In genomic region chr5:173143567-173143966, GRCh38 we compare ENCODE assay signal across 13 cellular contexts. TPM values are rescaled to one million over a fixed set of nuclear protein-coding genes. Genes with fewer than 3 reads are reported as not detected.
A peak's percentile ranks its signal among the peaks of the same experiment; 100 is the strongest.
DNase-seq lines count a peak whose midpoint lies in the region; ATAC-seq, FAIRE-seq and TF ChIP-seq lines count a peak whose summit lies in the region.
"Had no signal": no experiment of that assay in that cellular context is flagged by ENCODE, and none has a peak within 500 bp of the region (broad histone marks: within the 10 kb centered on the region; RNA-seq: fewer than 3 reads in every experiment).

No MANE protein-coding gene starts in this region.

- TF ChIP-seq POLR2A in HepG2 (IDR thresholded peaks at IDR 0.05; ENCODE audit: insufficient read depth in 1 of 2, low read depth in 2 of 2, low read length in 2 of 2), result no peak

- H2AFZ ChIP-seq in OCI-LY1 (ENCODE audit: low read length), result peak overlapping the region; percentile 91; the same call in 1 of the 2 replicates
- no peak overlapping the region for H2AFZ ChIP-seq in HepG2 (ENCODE audit: low read length)

- H3K4me1 ChIP-seq in OCI-LY1 (ENCODE audit: insufficient read depth, low read length, severe bottlenecking) (peaks cover 13% of the 10 kb centered on the region), HepG2 (ENCODE audit: insufficient read depth, low read length) (peaks cover 26% of the 10 kb centered on the region)

- POLR2A ChIA-PET in HepG2 (lab: Yijun Ruan, JAX), result no interaction called here

- no peak overlapping the region for H3K4me2 ChIP-seq in OCI-LY1 (ENCODE audit: low read length)
- H3K4me2 ChIP-seq in HepG2 (ENCODE audit: low read depth, low read length), result no peak overlapping the region

- TF ChIP-seq EP300 in HepG2 (IDR thresholded peaks at IDR 0.05; ENCODE audit: low read depth in 2 of 2, low read length in 2 of 2) (no peak), HepG2 (CRISPR knock-in tag; IDR thresholded peaks at IDR 0.05; ENCODE audit: borderline replicate concordance) (no peak)

- H3K9me3 ChIP-seq in OCI-LY1 (ENCODE audit: low read length) (no peaks in the 10 kb centered on the region), HepG2 (ENCODE audit: low read length) (no peaks in the 10 kb centered on the region)
- H3K9me3 ChIP-seq: tibial nerve had no signal

- H3K79me2 ChIP-seq in OCI-LY1 (ENCODE audit: insufficient read depth, low read length), result no peaks in the 10 kb centered on the region
- H3K79me2 ChIP-seq in HepG2 (ENCODE audit: insufficient read depth, low read length), result peaks cover 2% of the 10 kb centered on the region

- BruUV-seq in HepG2 (replicated peaks; lab: Mats Ljungman, UMichigan), result no TSS peak

- peak overlapping the region; percentile 97 to 99 for H3K4me3 Mint-ChIP-seq in effector memory CD8-positive, alpha-beta T cell
- peak overlapping the region; percentile 99 for H3K4me3 Mint-ChIP-seq in neural crest cell

- no peaks in the 10 kb centered on the region for H3K27me3 Mint-ChIP-seq in effector memory CD8-positive, alpha-beta T cell
- peaks cover 5% of the 10 kb centered on the region for H3K27me3 Mint-ChIP-seq in neural crest cell (ENCODE audit: low read depth)
- H3K27me3 Mint-ChIP-seq: activated CD4-positive, alpha-beta memory T cell treated with anti-CD3 and anti-CD28 coated beads for 36 hours; stimulated activated memory B cell treated with anti-CD40 and anti-IgM and Interleukin-4, amounts not matched to agents 10 μg/mL and 1 μg/mL and 100 μg/mL, for 72 hours had no signal

- H3K36me3 Mint-ChIP-seq in effector memory CD8-positive, alpha-beta T cell (ENCODE audit: insufficient read depth), result peaks cover 26% of the 10 kb centered on the region
- H3K36me3 Mint-ChIP-seq in neural crest cell (ENCODE audit: low read depth), result peaks cover 3% of the 10 kb centered on the region

- DNase-seq in GM06990 (ENCODE audit: extremely low read depth, insufficient read length) (peak; percentile 12), neural crest cell (ENCODE audit: low read depth, low spot score) (no peak), HepG2 (ENCODE audit: low spot score) (no peak), anterior cingulate cortex (lab: John Stamatoyannopoulos, UW) (no peak), NCI-H2227 treated with DMSO at 0.1 percent for 48 hours (lab: John Stamatoyannopoulos, UW) (no peak)
- no peak for DNase-seq in effector memory CD8-positive, alpha-beta T cell

- H3K36me3 ChIP-seq in GM06990 (ENCODE audit: control insufficient read depth, insufficient read depth, low read length), result peaks cover 3% of the 10 kb centered on the region; the same call in 1 of the 2 replicates
- peaks cover 28% of the 10 kb centered on the region for H3K36me3 ChIP-seq in OCI-LY1 (ENCODE audit: insufficient read depth, low read length)
- H3K36me3 ChIP-seq in HepG2 (replicated peaks in 1 of 2; ENCODE audit: control insufficient read depth in 1 of 2, insufficient read depth in 2 of 2, low read length in 2 of 2), result peaks cover 0 to 5% of the 10 kb centered on the region in 2 experiments; a peak in 2 of 5 replicates

- peak overlapping the region in 1 of 2 donors; percentile 20 for H3K27ac Mint-ChIP-seq in effector memory CD8-positive, alpha-beta T cell
- no peak overlapping the region for H3K27ac Mint-ChIP-seq in neural crest cell (ENCODE audit: unreplicated experiment)

- WGBS in HepG2 (ENCODE audit: low lambda C conversion rate), result 88% methylated on average over 8 of the region's 8 CpGs

- CTCF ChIA-PET in HepG2 (lab: Yijun Ruan, JAX; ENCODE audit: low intra/inter-chr PET ratio, low total read pairs), result interaction anchor here (2.0 kb wide), 1 partner anchor 165 kb away, joined by 9 read pairs; no protein-coding TSS in a partner anchor

- H3K4me3 ChIP-seq in GM06990 (replicated peaks; ENCODE audit: low read depth, low read length), result no peak overlapping the region
- H3K4me3 ChIP-seq in OCI-LY1 (ENCODE audit: low read depth, low read length, poor library complexity, severe bottlenecking), result no peak overlapping the region
- H3K4me3 ChIP-seq in HepG2 (replicated peaks in 1 of 3; ENCODE audit: insufficient read depth in 1 of 3, low read depth in 2 of 3, low read length in 3 of 3), result no peak overlapping the region

- H4K20me1 ChIP-seq in OCI-LY1 (ENCODE audit: insufficient read depth, low read length) (no peaks in the 10 kb centered on the region), HepG2 (ENCODE audit: insufficient read depth, low read length) (no peaks in the 10 kb centered on the region)

- H3K27me3 ChIP-seq in GM06990 (replicated peaks; ENCODE audit: control insufficient read depth, insufficient read depth, low read length) (no peaks in the 10 kb centered on the region), OCI-LY1 (ENCODE audit: insufficient read depth, low read length) (no peaks in the 10 kb centered on the region), HepG2 (ENCODE audit: control insufficient read depth in 1 of 2, insufficient read depth in 2 of 2, low read length in 2 of 2) (no peaks in the 10 kb centered on the region; a peak in 1 of 5 replicates)
- H3K27me3 ChIP-seq: tibial nerve had no signal

- no peaks in the 10 kb centered on the region for H3K9me2 ChIP-seq in OCI-LY1 (ENCODE audit: low read depth, low read length)

- no peak for FAIRE-seq in HepG2 (lab: Jason Lieb, UNC)
- FAIRE-seq: D721Med had no signal

- no peaks in the 10 kb centered on the region for H3K9me3 Mint-ChIP-seq in effector memory CD8-positive, alpha-beta T cell
- H3K9me3 Mint-ChIP-seq in neural crest cell, result no peaks in the 10 kb centered on the region
- H3K9me3 Mint-ChIP-seq: activated CD4-positive, alpha-beta memory T cell treated with anti-CD3 and anti-CD28 coated beads for 36 hours; naive thymus-derived CD8-positive, alpha-beta T cell; stimulated activated memory B cell treated with anti-CD40 and anti-IgM and Interleukin-4, amounts not matched to agents 10 μg/mL and 1 μg/mL and 100 μg/mL, for 72 hours had no signal

- intact Hi-C loops in HepG2 (cut with micrococcal nuclease; ENCODE audit: unreplicated experiment), result loop anchor here (10.0 kb wide), 1 partner anchor 429 kb away; no protein-coding TSS in a partner anchor

- H3K27ac ChIP-seq in OCI-LY1 (ENCODE audit: low read depth, low read length, poor library complexity, severe bottlenecking), result no peak overlapping the region
- H3K27ac ChIP-seq in HepG2 (ENCODE audit: extremely low read length, insufficient read depth, low read length), result no peak overlapping the region

- in situ Hi-C loops in HepG2 (cut with HindIII; ENCODE audit: extremely low pct_ligation_motif_present, low pct_unique_long_range_greater_than_20kb), result loop anchor here (5.0 to 25.0 kb wide), 2 partner anchors 161 to 431 kb away; partner anchors contain the start of gene ATP6V0E1

- no peak for ATAC-seq in effector memory CD8-positive, alpha-beta T cell (replicated peaks)
- ATAC-seq in HepG2, result no peak
- ATAC-seq in HG02938 (IDR thresholded peaks at IDR 0.05; ENCODE audit: unreplicated experiment), result no peak

- H3F3A ChIP-seq in OCI-LY1 (ENCODE audit: insufficient read depth, low read length), result no peaks in the 10 kb centered on the region

- TF ChIP-seq CTCF in GM06990 (IDR thresholded peaks at IDR 0.05; ENCODE audit: insufficient read depth, low read length, poor library complexity, severe bottlenecking) (no peak), OCI-LY1 (IDR thresholded peaks at IDR 0.05; ENCODE audit: low read length) (no peak), neural crest cell (conservative IDR thresholded peaks at IDR 0.05) (no peak), HepG2 (CRISPR knock-in tag; IDR thresholded peaks at IDR 0.05) (no peak)

- H3K9ac ChIP-seq in OCI-LY1 (ENCODE audit: low read length) (no peak overlapping the region), HepG2 (ENCODE audit: insufficient read depth, low read depth, low read length) (no peak overlapping the region)

- no peak for TF ChIP-seq RAD21 in HepG2 (CRISPR knock-in tag; IDR thresholded peaks at IDR 0.05)

- peaks cover 6 to 14% of the 10 kb centered on the region in 2 donors for H3K4me1 Mint-ChIP-seq in effector memory CD8-positive, alpha-beta T cell (ENCODE audit: low read depth in 2 of 2)
- peaks cover 14% of the 10 kb centered on the region for H3K4me1 Mint-ChIP-seq in neural crest cell
- H3K4me1 Mint-ChIP-seq: stimulated activated memory B cell treated with anti-CD40 and anti-IgM and Interleukin-4, amounts not matched to agents 10 μg/mL and 1 μg/mL and 100 μg/mL, for 72 hours had no signal

TF ChIP-seq in HepG2, 621 proteins besides CTCF, POLR2A, EP300 and RAD21 (continues in another document):
- no peak for TF ChIP-seq ZIK1 (CRISPR knock-in tag; IDR thresholded peaks at IDR 0.05; ENCODE audit: borderline replicate concordance, low read depth)

RNA-seq across cellular contexts. Expression of gene BNIP1, which starts 0.8 kb away (rescaled TPM):
- total RNA-seq in neural crest cell, result 14.2 and 14.6 TPM in 2 replicates
- 16.9 and 20.6 TPM in 2 replicates for total RNA-seq in HepG2 (2016; rRNA removed; fragmentation: Illumina TruSeq; extraction: Trizol)
- 14.5 and 15.0 TPM in 2 replicates for total RNA-seq in HepG2 (2016; cell fraction: cytosol; rRNA removed; fragmentation: Illumina TruSeq; extraction: Trizol; ENCODE audit: low read depth)
- 16.1 and 18.2 TPM in 2 replicates for total RNA-seq in HepG2 (2016; cell fraction: insoluble cytoplasmic fraction; rRNA removed; fragmentation: Illumina TruSeq; extraction: Trizol)
- 13.7 and 13.8 TPM in 2 replicates for total RNA-seq in HepG2 (2016; cell fraction: membrane; rRNA removed; fragmentation: Illumina TruSeq; extraction: Trizol)
- total RNA-seq in HepG2 (2016; cell fraction: nucleus; rRNA removed; fragmentation: Illumina TruSeq; extraction: Trizol), result 7.5 and 9.4 TPM in 2 replicates
- polyA plus RNA-seq in HepG2 (2011; rRNA removed), result 10.0 and 13.2 TPM in 2 replicates
- polyA plus RNA-seq in HepG2 (2011; cell fraction: cytosol; rRNA removed), result 10.5 and 11.6 TPM in 2 replicates
- polyA plus RNA-seq in HepG2 (2011; cell fraction: nucleus; rRNA removed), result 6.0 and 6.5 TPM in 2 replicates
- polyA plus RNA-seq in HepG2 (2012), result 7.3 and 9.3 TPM in 2 replicates
- polyA plus RNA-seq in HepG2 (2016; cell fraction: cytosol; fragmentation: Illumina TruSeq; extraction: Trizol; ENCODE audit: low read depth), result 6.4 and 6.5 TPM in 2 replicates
- 14.9 and 16.5 TPM in 2 replicates for polyA plus RNA-seq in HepG2 (2016; cell fraction: insoluble cytoplasmic fraction; fragmentation: Illumina TruSeq; extraction: Trizol; ENCODE audit: low read depth)
- polyA plus RNA-seq in HepG2 (2016; cell fraction: membrane; fragmentation: Illumina TruSeq; extraction: Trizol; ENCODE audit: low read depth), result 5.7 and 6.4 TPM in 2 replicates
- 11.7 and 13.0 TPM in 2 replicates for polyA plus RNA-seq in HepG2 (2016; cell fraction: nucleus; fragmentation: Illumina TruSeq; extraction: Trizol; ENCODE audit: insufficient read depth, low read depth)
- 10.3 and 12.7 TPM in 2 replicates for polyA minus RNA-seq in HepG2 (2011; rRNA and poly(A)+ RNA removed; ENCODE audit: low replicate concordance)
- polyA minus RNA-seq in HepG2 (2011; cell fraction: cytosol; rRNA and poly(A)+ RNA removed), result 3.4 and 4.9 TPM in 2 replicates
- 4.8 and 5.7 TPM in 2 replicates for polyA minus RNA-seq in HepG2 (2011; cell fraction: nucleus; rRNA and poly(A)+ RNA removed)
